In genomic region chr3:193848547-193848946, GRCh38 we compare ENCODE assay signal across 23 cellular contexts.
"Had no signal": no experiment of that assay in that cellular context is flagged by ENCODE, and none has a peak within 500 bp of the region (broad histone marks: within the 10 kb centered on the region; RNA-seq: fewer than 3 reads in every experiment).

No MANE protein-coding gene starts in this region.

- H3K36me3 Mint-ChIP-seq: memory B cell had no signal

- FAIRE-seq: colon, endothelial cell of umbilical vein, frontal cortex, islet of Langerhans, keratinocyte had no signal

- ATAC-seq: foreskin keratinocyte; gastroesophageal sphincter; heart right ventricle; left cardiac atrium; left lung; left ventricle myocardium superior; lower lobe of right lung; naive thymus-derived CD4-positive, alpha-beta T cell had no signal

- H3K36me3 ChIP-seq: esophagus muscularis mucosa, gastroesophageal sphincter, heart right ventricle, left lung, lower lobe of right lung had no signal

- H3K27me3 Mint-ChIP-seq: memory B cell had no signal

- H3K27ac Mint-ChIP-seq: memory B cell; naive thymus-derived CD4-positive, alpha-beta T cell had no signal

- H3K9me3 ChIP-seq: esophagus muscularis mucosa, gastroesophageal sphincter, heart right ventricle, left lung, lower lobe of right lung had no signal

- H3K4me3 Mint-ChIP-seq: memory B cell; naive thymus-derived CD4-positive, alpha-beta T cell had no signal

- H3K27me3 ChIP-seq: esophagus muscularis mucosa, foreskin keratinocyte, gastroesophageal sphincter, heart right ventricle, left lung had no signal

- H3K4me3 ChIP-seq: coronary artery, dorsolateral prefrontal cortex, esophagus muscularis mucosa, gastroesophageal sphincter, heart right ventricle, left lung, lower lobe of right lung had no signal

- H3K9me3 Mint-ChIP-seq: memory B cell had no signal

- DNase-seq: dermis blood vessel endothelial cell; dorsolateral prefrontal cortex; effector CD4-positive, alpha-beta T cell; effector memory CD4-positive, alpha-beta T cell; foreskin keratinocyte; heart right ventricle; hippocampal formation; left cardiac atrium; left lung; left ventricle myocardium superior; lower lobe of right lung; mesendoderm; midbrain; naive thymus-derived CD4-positive, alpha-beta T cell had no signal

- H3K27ac ChIP-seq: coronary artery, dorsolateral prefrontal cortex, esophagus muscularis mucosa, foreskin keratinocyte, gastroesophageal sphincter, heart right ventricle, left lung, lower lobe of right lung had no signal
